In genomic region chrX:37755073-37755472, GRCh38 we compare ENCODE assay signal across 8 cellular contexts. TPM values are rescaled to one million over a fixed set of nuclear protein-coding genes. Genes with fewer than 3 reads are reported as not detected.
DNase-seq lines count a peak whose midpoint lies in the region; ATAC-seq and TF ChIP-seq lines count a peak whose summit lies in the region.

No MANE protein-coding gene starts in this region.

- H3K4me2 ChIP-seq in GM23338, result no peak overlapping the region

- no peaks in the 10 kb centered on the region for H3K36me3 Mint-ChIP-seq in activated B cell treated with CpG ODN at 0.5 μM for 24 hours (ENCODE audit: low read depth)
- no peaks in the 10 kb centered on the region for H3K36me3 Mint-ChIP-seq in GM23338 (ENCODE audit: low read depth)

- peak; percentile 89 for ATAC-seq in GM19397 (IDR thresholded peaks at IDR 0.05; ENCODE audit: unreplicated experiment)
- ATAC-seq in HG03354 (IDR thresholded peaks at IDR 0.05; ENCODE audit: poor library complexity, severe bottlenecking, unreplicated experiment), result peak; percentile 97
- ATAC-seq in activated B cell treated with CpG ODN at 0.5 μM for 24 hours (ENCODE audit: low read depth), result peak; percentile 93
- ATAC-seq in GM23338, result no peak
- ATAC-seq in SK-N-SH treated with all-trans-retinoic acid at 6 μM for 48 hours, result no peak

- no peaks in the 10 kb centered on the region for H3K27me3 Mint-ChIP-seq in activated B cell treated with CpG ODN at 0.5 μM for 24 hours
- no peaks in the 10 kb centered on the region for H3K27me3 Mint-ChIP-seq in GM23338 (ENCODE audit: insufficient read depth, low read depth, poor library complexity)

- H3K27ac Mint-ChIP-seq in activated B cell treated with CpG ODN at 0.5 μM for 24 hours (no peak overlapping the region), GM23338 (no peak overlapping the region)

- H3K4me1 ChIP-seq in esophagus squamous epithelium (no peaks in the 10 kb centered on the region), GM23338 (ENCODE audit: insufficient read depth) (no peaks in the 10 kb centered on the region)

- no peak for TF ChIP-seq POLR2A in esophagus squamous epithelium (IDR thresholded peaks at IDR 0.05)

- H3K27ac ChIP-seq in esophagus squamous epithelium (no peak overlapping the region), GM23338 (ENCODE audit: low read depth) (no peak overlapping the region)

- H3K36me3 ChIP-seq in esophagus squamous epithelium (no peaks in the 10 kb centered on the region), GM23338 (ENCODE audit: insufficient read depth) (no peaks in the 10 kb centered on the region)

- no peaks in the 10 kb centered on the region for H3K9me2 ChIP-seq in GM23338 (ENCODE audit: insufficient read depth)

- TF ChIP-seq CTCF in activated B cell treated with CpG ODN at 0.5 μM for 24 hours (IDR thresholded peaks at IDR 0.05) (no peak), esophagus squamous epithelium (IDR thresholded peaks at IDR 0.05) (no peak), GM23338 (conservative IDR thresholded peaks at IDR 0.05; ENCODE audit: low read depth in 2 of 2) (no peak)

- H4K20me1 ChIP-seq in GM23338 (replicated peaks; ENCODE audit: insufficient read depth), result no peaks in the 10 kb centered on the region

- POLR2A ChIA-PET in activated B cell treated with CpG ODN at 0.5 μM for 24 hours (lab: Charles Lee), result interaction anchor here (0.7 to 4.3 kb wide), 8 partner anchors 9 to 62 kb away, joined by 5 to 38 read pairs (median 8); partner anchors contain the start of gene CYBB

- H3K4me3 Mint-ChIP-seq in activated B cell treated with CpG ODN at 0.5 μM for 24 hours (no peak overlapping the region), GM23338 (no peak overlapping the region)

- intact Hi-C loops in activated B cell treated with CpG ODN at 0.5 μM for 24 hours (cut with micrococcal nuclease) (loop anchor here (1.0 to 2.0 kb wide), 5 partner anchors 8 to 62 kb away; no protein-coding TSS in a partner anchor), esophagus squamous epithelium (cut with DNase I) (no loop called here)

- H3K27me3 ChIP-seq in esophagus squamous epithelium, result no peaks in the 10 kb centered on the region
- H3K27me3 ChIP-seq in GM23338 (ENCODE audit: insufficient read depth), result no peaks in the 10 kb centered on the region

- H3K9me3 ChIP-seq in esophagus squamous epithelium, result no peaks in the 10 kb centered on the region

- DNase-seq in CMK (ENCODE audit: low read depth) (peak; percentile 49), activated B cell treated with CpG ODN at 0.5 μM for 24 hours (no peak), esophagus squamous epithelium (lab: John Stamatoyannopoulos, UW) (no peak), GM23338 (ENCODE audit: low spot score) (no peak), GM19240 (ENCODE audit: insufficient read length, low spot score) (no peak)

- no peak overlapping the region for H2AFZ ChIP-seq in GM23338

- H3K4me3 ChIP-seq in esophagus squamous epithelium (no peak overlapping the region), GM23338 (no peak overlapping the region)

- no peaks in the 10 kb centered on the region for H3K79me2 ChIP-seq in GM23338 (replicated peaks; ENCODE audit: insufficient read depth)

- 53 to 86% methylated on average over 1 of the region's 1 CpG for WGBS in esophagus squamous epithelium, 2 donors

- H3K4me1 Mint-ChIP-seq in activated B cell treated with CpG ODN at 0.5 μM for 24 hours (peaks cover 37% of the 10 kb centered on the region), GM23338 (no peaks in the 10 kb centered on the region)

- CTCF ChIA-PET in activated B cell treated with CpG ODN at 0.5 μM for 24 hours (lab: Charles Lee), result interaction anchor here (1.0 to 2.5 kb wide), 2 partner anchors 9 to 60 kb away, joined by 3 to 11 read pairs; no protein-coding TSS in a partner anchor

- no peaks in the 10 kb centered on the region for H3F3A ChIP-seq in GM23338 (replicated peaks; ENCODE audit: low read depth)

- no peaks in the 10 kb centered on the region for H3K9me3 Mint-ChIP-seq in activated B cell treated with CpG ODN at 0.5 μM for 24 hours
- no peaks in the 10 kb centered on the region for H3K9me3 Mint-ChIP-seq in GM23338

TF ChIP-seq in GM23338, 12 proteins besides CTCF, POLR2A, EP300 and RAD21 (continues in another document):
- TF ChIP-seq, protein P1, sequence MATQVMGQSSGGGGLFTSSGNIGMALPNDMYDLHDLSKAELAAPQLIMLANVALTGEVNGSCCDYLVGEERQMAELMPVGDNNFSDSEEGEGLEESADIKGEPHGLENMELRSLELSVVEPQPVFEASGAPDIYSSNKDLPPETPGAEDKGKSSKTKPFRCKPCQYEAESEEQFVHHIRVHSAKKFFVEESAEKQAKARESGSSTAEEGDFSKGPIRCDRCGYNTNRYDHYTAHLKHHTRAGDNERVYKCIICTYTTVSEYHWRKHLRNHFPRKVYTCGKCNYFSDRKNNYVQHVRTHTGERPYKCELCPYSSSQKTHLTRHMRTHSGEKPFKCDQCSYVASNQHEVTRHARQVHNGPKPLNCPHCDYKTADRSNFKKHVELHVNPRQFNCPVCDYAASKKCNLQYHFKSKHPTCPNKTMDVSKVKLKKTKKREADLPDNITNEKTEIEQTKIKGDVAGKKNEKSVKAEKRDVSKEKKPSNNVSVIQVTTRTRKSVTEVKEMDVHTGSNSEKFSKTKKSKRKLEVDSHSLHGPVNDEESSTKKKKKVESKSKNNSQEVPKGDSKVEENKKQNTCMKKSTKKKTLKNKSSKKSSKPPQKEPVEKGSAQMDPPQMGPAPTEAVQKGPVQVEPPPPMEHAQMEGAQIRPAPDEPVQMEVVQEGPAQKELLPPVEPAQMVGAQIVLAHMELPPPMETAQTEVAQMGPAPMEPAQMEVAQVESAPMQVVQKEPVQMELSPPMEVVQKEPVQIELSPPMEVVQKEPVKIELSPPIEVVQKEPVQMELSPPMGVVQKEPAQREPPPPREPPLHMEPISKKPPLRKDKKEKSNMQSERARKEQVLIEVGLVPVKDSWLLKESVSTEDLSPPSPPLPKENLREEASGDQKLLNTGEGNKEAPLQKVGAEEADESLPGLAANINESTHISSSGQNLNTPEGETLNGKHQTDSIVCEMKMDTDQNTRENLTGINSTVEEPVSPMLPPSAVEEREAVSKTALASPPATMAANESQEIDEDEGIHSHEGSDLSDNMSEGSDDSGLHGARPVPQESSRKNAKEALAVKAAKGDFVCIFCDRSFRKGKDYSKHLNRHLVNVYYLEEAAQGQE (IDR thresholded peaks at IDR 0.05; ENCODE audit: unreplicated experiment), result no peak

TF ChIP-seq in SK-N-SH treated with all-trans-retinoic acid at 6 μM for 48 hours, 23 proteins besides CTCF, POLR2A, EP300 and RAD21 (continues in another document):
- TF ChIP-seq GLIS3 (CRISPR knock-in tag; IDR thresholded peaks at IDR 0.05) (no peak), ZFP3 (CRISPR knock-in tag; IDR thresholded peaks at IDR 0.05) (no peak), ARNTL (CRISPR knock-in tag; IDR thresholded peaks at IDR 0.05; ENCODE audit: borderline replicate concordance, low read depth) (no peak), ZC3H10 (CRISPR knock-in tag; IDR thresholded peaks at IDR 0.05) (no peak), BACH2 (CRISPR knock-in tag; IDR thresholded peaks at IDR 0.05; ENCODE audit: borderline replicate concordance) (no peak), CSDC2 (CRISPR knock-in tag; IDR thresholded peaks at IDR 0.05) (no peak), ZNF70 (CRISPR knock-in tag; IDR thresholded peaks at IDR 0.05) (no peak), ZNF8 (CRISPR knock-in tag; IDR thresholded peaks at IDR 0.05) (no peak), ISL1 (CRISPR knock-in tag; IDR thresholded peaks at IDR 0.05) (no peak), OSR1 (CRISPR knock-in tag; IDR thresholded peaks at IDR 0.05) (no peak), ZNF565 (CRISPR knock-in tag; conservative IDR thresholded peaks at IDR 0.05; ENCODE audit: low read depth) (no peak)
- TF ChIP-seq, protein P2, sequence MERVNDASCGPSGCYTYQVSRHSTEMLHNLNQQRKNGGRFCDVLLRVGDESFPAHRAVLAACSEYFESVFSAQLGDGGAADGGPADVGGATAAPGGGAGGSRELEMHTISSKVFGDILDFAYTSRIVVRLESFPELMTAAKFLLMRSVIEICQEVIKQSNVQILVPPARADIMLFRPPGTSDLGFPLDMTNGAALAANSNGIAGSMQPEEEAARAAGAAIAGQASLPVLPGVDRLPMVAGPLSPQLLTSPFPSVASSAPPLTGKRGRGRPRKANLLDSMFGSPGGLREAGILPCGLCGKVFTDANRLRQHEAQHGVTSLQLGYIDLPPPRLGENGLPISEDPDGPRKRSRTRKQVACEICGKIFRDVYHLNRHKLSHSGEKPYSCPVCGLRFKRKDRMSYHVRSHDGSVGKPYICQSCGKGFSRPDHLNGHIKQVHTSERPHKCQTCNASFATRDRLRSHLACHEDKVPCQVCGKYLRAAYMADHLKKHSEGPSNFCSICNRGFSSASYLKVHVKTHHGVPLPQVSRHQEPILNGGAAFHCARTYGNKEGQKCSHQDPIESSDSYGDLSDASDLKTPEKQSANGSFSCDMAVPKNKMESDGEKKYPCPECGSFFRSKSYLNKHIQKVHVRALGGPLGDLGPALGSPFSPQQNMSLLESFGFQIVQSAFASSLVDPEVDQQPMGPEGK (CRISPR knock-in tag; IDR thresholded peaks at IDR 0.05; ENCODE audit: borderline replicate concordance), result no peak
- TF ChIP-seq, protein P3, sequence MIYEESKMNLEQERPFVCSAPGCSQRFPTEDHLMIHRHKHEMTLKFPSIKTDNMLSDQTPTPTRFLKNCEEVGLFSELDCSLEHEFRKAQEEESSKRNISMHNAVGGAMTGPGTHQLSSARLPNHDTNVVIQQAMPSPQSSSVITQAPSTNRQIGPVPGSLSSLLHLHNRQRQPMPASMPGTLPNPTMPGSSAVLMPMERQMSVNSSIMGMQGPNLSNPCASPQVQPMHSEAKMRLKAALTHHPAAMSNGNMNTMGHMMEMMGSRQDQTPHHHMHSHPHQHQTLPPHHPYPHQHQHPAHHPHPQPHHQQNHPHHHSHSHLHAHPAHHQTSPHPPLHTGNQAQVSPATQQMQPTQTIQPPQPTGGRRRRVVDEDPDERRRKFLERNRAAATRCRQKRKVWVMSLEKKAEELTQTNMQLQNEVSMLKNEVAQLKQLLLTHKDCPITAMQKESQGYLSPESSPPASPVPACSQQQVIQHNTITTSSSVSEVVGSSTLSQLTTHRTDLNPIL (CRISPR knock-in tag; IDR thresholded peaks at IDR 0.05; ENCODE audit: low read depth), result no peak

RNA-seq across cellular contexts. Expression of gene CYBB, which starts 24.8 kb away (rescaled TPM):
- total RNA-seq in activated B cell treated with CpG ODN at 0.5 μM for 24 hours (155 and 165 TPM in 2 replicates), esophagus squamous epithelium (10 to 100 TPM in 2 of 4 donors, 1 to 10 TPM in 2; 1.1 to 22.1 (median 8.2) TPM)
- 0.04 TPM in 1 of 2 replicates, not detected in the other for total RNA-seq in GM23338 (2014; rRNA removed; shearing (Covaris generic))
- polyA plus RNA-seq in GM23338 (2016; fragmentation: Nextera tagmentation; extraction: Ambion mirVana), result 0.06 TPM in 1 of 2 replicates, not detected in the other

Comparison
In these comparisons a context has a peak if more than half of its experiments do, and no peak if none do; other contexts are left out.
1. ATAC-seq: peak in GM19397 (single experiment), HG03354 (single experiment) and activated B cell treated with CpG ODN at 0.5 μM for 24 hours (single experiment); none in GM23338 (single experiment) and SK-N-SH treated with all-trans-retinoic acid at 6 μM for 48 hours (single experiment).